21 cellular contexts compared by ENCODE assay signal in the genomic region with DNA sequence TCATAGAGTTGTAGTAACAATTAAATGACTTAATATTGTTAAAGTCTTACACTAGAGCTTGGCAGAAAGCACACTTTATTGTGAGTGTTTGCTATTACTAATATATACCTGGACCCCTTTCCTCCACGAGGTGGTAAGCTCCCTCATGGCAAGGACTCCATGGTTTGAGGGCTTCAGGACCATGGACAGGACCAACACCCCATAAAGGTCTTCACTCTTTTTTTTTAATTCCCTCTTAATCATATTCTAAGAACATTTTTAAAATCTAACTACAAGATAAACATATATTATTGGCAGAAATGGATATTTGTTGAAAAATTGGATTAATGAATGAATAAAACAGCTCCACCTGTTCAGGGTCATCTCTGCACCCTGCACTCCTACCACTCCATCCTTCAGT.
DNase-seq lines count a peak whose midpoint lies in the region; ATAC-seq, FAIRE-seq and TF ChIP-seq lines count a peak whose summit lies in the region.
"Had no signal": no experiment of that assay in that cellular context is flagged by ENCODE, and none has a peak within 500 bp of the region (broad histone marks: within the 10 kb centered on the region; RNA-seq: fewer than 3 reads in every experiment).

No MANE protein-coding gene starts in this region.

- TF ChIP-seq POLR2A in HepG2 (IDR thresholded peaks at IDR 0.05; ENCODE audit: insufficient read depth in 1 of 2, low read depth in 2 of 2, low read length in 2 of 2): no peak
- TF ChIP-seq POLR2A in right lobe of liver (IDR thresholded peaks at IDR 0.05): no peak

- no peaks in the 10 kb centered on the region for H3K36me3 ChIP-seq in HepG2 (replicated peaks in 1 of 2; ENCODE audit: control insufficient read depth in 1 of 2, insufficient read depth in 2 of 2, low read length in 2 of 2)
- H3K36me3 ChIP-seq in right lobe of liver: no peaks in the 10 kb centered on the region
- H3K36me3 ChIP-seq: stomach, WERI-Rb-1 had no signal

- H3K27me3 ChIP-seq in HepG2 (ENCODE audit: control insufficient read depth in 1 of 2, insufficient read depth in 2 of 2, low read length in 2 of 2) (no peaks in the 10 kb centered on the region), right lobe of liver (no peaks in the 10 kb centered on the region)
- H3K27me3 ChIP-seq: body of pancreas, stomach had no signal

- H3K9ac ChIP-seq in HepG2 (ENCODE audit: insufficient read depth, low read depth, low read length): no peak overlapping the region

- in situ Hi-C loops in HepG2 (cut with HindIII; ENCODE audit: extremely low pct_ligation_motif_present, low pct_unique_long_range_greater_than_20kb): no loop called here

- CTCF ChIA-PET in HepG2 (lab: Yijun Ruan, JAX; ENCODE audit: low intra/inter-chr PET ratio, low total read pairs): no interaction called here

- H3K27me3 Mint-ChIP-seq in endothelial cell (ENCODE audit: unreplicated experiment): peaks cover 2% of the 10 kb centered on the region
- H3K27me3 Mint-ChIP-seq: activated naive CD8-positive, alpha-beta T cell; CD4-positive, alpha-beta T cell had no signal

- TF ChIP-seq EP300 in HepG2 (IDR thresholded peaks at IDR 0.05; ENCODE audit: low read depth in 2 of 2, low read length in 2 of 2) (no peak), HepG2 (CRISPR knock-in tag; IDR thresholded peaks at IDR 0.05; ENCODE audit: borderline replicate concordance) (no peak)

- TF ChIP-seq RAD21 in HepG2 (CRISPR knock-in tag; IDR thresholded peaks at IDR 0.05): no peak

- no peak for FAIRE-seq in HepG2 (lab: Jason Lieb, UNC)
- FAIRE-seq: colon had no signal

- H3K9me3 Mint-ChIP-seq in endothelial cell (ENCODE audit: unreplicated experiment): no peaks in the 10 kb centered on the region
- H3K9me3 Mint-ChIP-seq: type B pancreatic cell had no signal

- 8% methylated on average over 1 of the region's 1 CpG for WGBS in HepG2 (ENCODE audit: low lambda C conversion rate)
- 18% methylated on average over 1 of the region's 1 CpG for WGBS in right lobe of liver (ENCODE audit: insufficient coverage, low coverage, low lambda C conversion rate, missing lambda C conversion rate)

- H2AFZ ChIP-seq in HepG2 (ENCODE audit: low read length): no peak overlapping the region

- H3K4me3 ChIP-seq in HepG2 (replicated peaks in 1 of 3; ENCODE audit: insufficient read depth in 1 of 3, low read depth in 2 of 3, low read length in 3 of 3): no peak overlapping the region
- no peak overlapping the region for H3K4me3 ChIP-seq in right lobe of liver
- H3K4me3 ChIP-seq: body of pancreas, stomach had no signal

- H3K9me3 ChIP-seq in HepG2 (ENCODE audit: low read length): no peaks in the 10 kb centered on the region
- H3K9me3 ChIP-seq in right lobe of liver: no peaks in the 10 kb centered on the region
- H3K9me3 ChIP-seq: body of pancreas, stomach had no signal

- no peak for DNase-seq in HepG2 (ENCODE audit: low spot score)
- DNase-seq in right lobe of liver: no peak
- peak; percentile 27 for DNase-seq in RKO (ENCODE audit: low spot score)
- peak; percentile 15 for DNase-seq in endothelial cell (ENCODE audit: low spot score)
- DNase-seq in left ventricle myocardium superior: no peak
- no peak for DNase-seq in NCI-H446 treated with DMSO at 0.1 percent for 48 hours (lab: John Stamatoyannopoulos, UW)
- DNase-seq: activated T-cell treated with anti-CD3 and anti-CD28 coated beads, Interleukin-2, amount 50 U/mL, for 48 hours; body of pancreas; CD4-positive, alpha-beta T cell; hippocampal formation; IMR-90; left colon; NCI-H82; stomach; WERI-Rb-1 had no signal

- POLR2A ChIA-PET in HepG2 (lab: Yijun Ruan, JAX): no interaction called here

- no peak overlapping the region for H3K27ac ChIP-seq in HepG2 (ENCODE audit: extremely low read length, insufficient read depth, low read length)
- H3K27ac ChIP-seq in right lobe of liver: no peak overlapping the region
- H3K27ac ChIP-seq: body of pancreas, RWPE1, stomach, WERI-Rb-1 had no signal

- intact Hi-C loops in HepG2 (cut with micrococcal nuclease; ENCODE audit: unreplicated experiment): no loop called here
- intact Hi-C loops in right lobe of liver (cut with DNase I): no loop called here
- intact Hi-C loops in left ventricle myocardium superior (cut with micrococcal nuclease): no loop called here

- H3K79me2 ChIP-seq in HepG2 (ENCODE audit: insufficient read depth, low read length): no peaks in the 10 kb centered on the region

- ATAC-seq in HepG2 (no peak), right lobe of liver (no peak), left ventricle myocardium superior (no peak), GM21529 (IDR thresholded peaks at IDR 0.05; ENCODE audit: unreplicated experiment) (no peak), HG02973 (IDR thresholded peaks at IDR 0.05; ENCODE audit: unreplicated experiment) (no peak)
- ATAC-seq: body of pancreas, left colon had no signal

- H3K4me2 ChIP-seq in HepG2 (ENCODE audit: low read depth, low read length): no peak overlapping the region

- H3K27ac Mint-ChIP-seq in endothelial cell (ENCODE audit: unreplicated experiment): no peak overlapping the region
- H3K27ac Mint-ChIP-seq: activated naive CD8-positive, alpha-beta T cell; CD4-positive, alpha-beta T cell; type B pancreatic cell had no signal

- no peaks in the 10 kb centered on the region for H4K20me1 ChIP-seq in HepG2 (ENCODE audit: insufficient read depth, low read length)

- BruUV-seq in HepG2 (replicated peaks; lab: Mats Ljungman, UMichigan): no TSS peak

- TF ChIP-seq CTCF in HepG2 (CRISPR knock-in tag; IDR thresholded peaks at IDR 0.05) (no peak), right lobe of liver (IDR thresholded peaks at IDR 0.05) (no peak), endothelial cell (IDR thresholded peaks at IDR 0.05; ENCODE audit: unreplicated experiment) (no peak)

- peaks cover 18% of the 10 kb centered on the region for H3K4me1 Mint-ChIP-seq in endothelial cell (ENCODE audit: unreplicated experiment)

- no peak overlapping the region for H3K4me3 Mint-ChIP-seq in endothelial cell (ENCODE audit: unreplicated experiment)
- H3K4me3 Mint-ChIP-seq: activated naive CD8-positive, alpha-beta T cell; CD4-positive, alpha-beta T cell; type B pancreatic cell had no signal

- H3K4me1 ChIP-seq in HepG2 (ENCODE audit: insufficient read depth, low read length): peaks cover 10% of the 10 kb centered on the region; the same call in 1 of the 2 replicates
- no peaks in the 10 kb centered on the region for H3K4me1 ChIP-seq in right lobe of liver
- H3K4me1 ChIP-seq: body of pancreas, stomach had no signal

- no peaks in the 10 kb centered on the region for H3K36me3 Mint-ChIP-seq in endothelial cell (ENCODE audit: low read depth, unreplicated experiment)
- H3K36me3 Mint-ChIP-seq: activated naive CD8-positive, alpha-beta T cell; type B pancreatic cell had no signal

TF ChIP-seq in HepG2, 621 proteins besides CTCF, POLR2A, EP300 and RAD21 (continues in another document):
- TF ChIP-seq, protein P1, sequence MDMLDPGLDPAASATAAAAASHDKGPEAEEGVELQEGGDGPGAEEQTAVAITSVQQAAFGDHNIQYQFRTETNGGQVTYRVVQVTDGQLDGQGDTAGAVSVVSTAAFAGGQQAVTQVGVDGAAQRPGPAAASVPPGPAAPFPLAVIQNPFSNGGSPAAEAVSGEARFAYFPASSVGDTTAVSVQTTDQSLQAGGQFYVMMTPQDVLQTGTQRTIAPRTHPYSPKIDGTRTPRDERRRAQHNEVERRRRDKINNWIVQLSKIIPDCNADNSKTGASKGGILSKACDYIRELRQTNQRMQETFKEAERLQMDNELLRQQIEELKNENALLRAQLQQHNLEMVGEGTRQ (IDR thresholded peaks at IDR 0.05; ENCODE audit: low read depth, low read length): no peak
- TF ChIP-seq, protein P1 (CRISPR knock-in tag; IDR thresholded peaks at IDR 0.05; ENCODE audit: borderline replicate concordance): no peak
- TF ChIP-seq ADNP (CRISPR knock-in tag; IDR thresholded peaks at IDR 0.05): no peak
- no peak for TF ChIP-seq ARHGAP35 (CRISPR knock-in tag; IDR thresholded peaks at IDR 0.05; ENCODE audit: borderline replicate concordance)
- no peak for TF ChIP-seq KMT2B (CRISPR knock-in tag; IDR thresholded peaks at IDR 0.05)
- no peak for TF ChIP-seq ZNF180 (CRISPR knock-in tag; IDR thresholded peaks at IDR 0.05; ENCODE audit: borderline replicate concordance, low read depth)
- TF ChIP-seq ZNF839 (CRISPR knock-in tag; IDR thresholded peaks at IDR 0.05; ENCODE audit: borderline replicate concordance): no peak
- TF ChIP-seq ZKSCAN8 (CRISPR knock-in tag; IDR thresholded peaks at IDR 0.05; ENCODE audit: borderline replicate concordance): no peak
- TF ChIP-seq, protein P2, sequence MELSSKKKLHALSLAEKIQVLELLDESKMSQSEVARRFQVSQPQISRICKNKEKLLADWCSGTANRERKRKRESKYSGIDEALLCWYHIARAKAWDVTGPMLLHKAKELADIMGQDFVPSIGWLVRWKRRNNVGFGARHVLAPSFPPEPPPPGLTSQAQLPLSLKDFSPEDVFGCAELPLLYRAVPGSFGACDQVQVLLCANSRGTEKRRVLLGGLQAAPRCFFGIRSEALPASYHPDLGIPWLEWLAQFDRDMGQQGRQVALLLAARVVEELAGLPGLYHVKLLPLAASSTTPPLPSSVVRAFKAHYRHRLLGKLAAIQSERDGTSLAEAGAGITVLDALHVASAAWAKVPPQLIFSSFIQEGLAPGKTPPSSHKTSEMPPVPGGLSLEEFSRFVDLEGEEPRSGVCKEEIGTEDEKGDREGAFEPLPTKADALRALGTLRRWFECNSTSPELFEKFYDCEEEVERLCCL (CRISPR knock-in tag; IDR thresholded peaks at IDR 0.05; ENCODE audit: borderline replicate concordance): no peak
- TF ChIP-seq MTF1 (CRISPR knock-in tag; IDR thresholded peaks at IDR 0.05): no peak
- peak; percentile 90 for TF ChIP-seq EHMT2 (IDR thresholded peaks at IDR 0.05; ENCODE audit: borderline replicate concordance, low read depth, low read length)
- no peak for TF ChIP-seq ELF3 (CRISPR knock-in tag; IDR thresholded peaks at IDR 0.05)
- no peak for TF ChIP-seq TEF (CRISPR knock-in tag; IDR thresholded peaks at IDR 0.05)

Comparison
In these comparisons a context has a peak if more than half of its experiments do, and no peak if none do; other contexts are left out.
1. DNase-seq: peak in RKO (single experiment) and endothelial cell (single experiment); none in HepG2 (single experiment), right lobe of liver (0 of 3), left ventricle myocardium superior (single experiment) and NCI-H446 treated with DMSO at 0.1 percent for 48 hours (single experiment).